Comparison of ENCODE assay signal across 22 cellular contexts in the genomic region with DNA sequence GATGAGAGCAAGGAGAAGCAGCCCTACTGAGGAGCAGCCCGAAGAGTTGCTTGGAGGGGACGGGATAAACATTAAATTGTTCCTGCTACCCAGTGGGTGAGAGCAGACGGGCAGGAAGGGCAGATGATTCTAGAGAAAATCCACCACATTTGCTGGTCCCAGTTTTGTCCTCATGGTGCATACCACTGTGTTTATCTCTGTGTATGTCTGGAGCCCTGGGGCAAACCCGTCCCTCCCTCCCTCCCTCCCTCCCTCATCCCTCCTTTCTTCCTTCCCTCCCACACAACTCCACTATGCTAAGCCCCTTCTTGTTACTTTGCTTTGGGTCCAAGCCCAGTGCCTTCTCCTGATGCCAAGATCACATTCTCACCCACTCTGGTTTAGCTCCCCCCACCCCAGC.
"Had no signal": no experiment of that assay in that cellular context is flagged by ENCODE, and none has a peak within 500 bp of the region (broad histone marks: within the 10 kb centered on the region; RNA-seq: fewer than 3 reads in every experiment).

No MANE protein-coding gene starts in this region.

- H3K4me3 Mint-ChIP-seq: activated CD8-positive, alpha-beta T cell treated with anti-CD3 and anti-CD28 coated beads for 36 hours; activated naive CD4-positive, alpha-beta T cell treated with anti-CD3 and anti-CD28 coated beads, Interleukin-2, amount 50 U/mL, for 24 hours; activated T-cell treated with anti-CD3 and anti-CD28 coated beads, Interleukin-2, amount 50 U/mL, for 72 hours; T-helper 2 cell treated with Interferon-gamma antibody and Interleukin-4, amounts not matched to agents 5 μg/mL and 100 μg/mL, for 36 hours had no signal

- H3K36me3 ChIP-seq: brain microvascular endothelial cell, Peyer's patch, SJCRH30 had no signal

- H3K4me3 ChIP-seq: Peyer's patch, SJCRH30 had no signal

- H3K27me3 ChIP-seq: brain microvascular endothelial cell, Peyer's patch, SJCRH30 had no signal

- H3K4me2 ChIP-seq: SK-N-SH had no signal

- H3K9ac ChIP-seq: SK-N-SH had no signal

- ATAC-seq: activated CD4-positive, CD25-positive, alpha-beta regulatory T cell treated with anti-CD3 and anti-CD28 coated beads, Interleukin-2, amount 50 U/mL, for 24 hours; activated CD8-positive, alpha-beta T cell treated with anti-CD3 and anti-CD28 coated beads for 36 hours; activated T-cell treated with anti-CD3 and anti-CD28 coated beads, Interleukin-2, amount 50 U/mL, for 72 hours had no signal

- H3K27ac ChIP-seq: brain microvascular endothelial cell, Peyer's patch, RWPE1, SJCRH30 had no signal

- H3K9me3 ChIP-seq: SJCRH30, SK-N-SH had no signal

- H3K9me3 Mint-ChIP-seq: activated naive CD4-positive, alpha-beta T cell treated with anti-CD3 and anti-CD28 coated beads, Interleukin-2, amount 50 U/mL, for 24 hours; T-helper 2 cell treated with Interferon-gamma antibody and Interleukin-4, amounts not matched to agents 5 μg/mL and 100 μg/mL, for 36 hours had no signal

- DNase-seq: activated CD4-positive, alpha-beta T cell treated with anti-CD3 and anti-CD28 coated beads for 4 hours; activated CD8-positive, alpha-beta memory T cell treated with anti-CD3 and anti-CD28 coated beads, Interleukin-2, amount 50 U/mL, for 4 hours; activated CD8-positive, alpha-beta T cell treated with anti-CD3 and anti-CD28 coated beads for 36 hours; activated naive CD4-positive, alpha-beta T cell; activated T-cell treated with anti-CD3 and anti-CD28 coated beads, Interleukin-2, amount 50 U/mL, for 72 hours; brain microvascular endothelial cell; IMR-90; Kasumi-1; KBM-7; NCI-H1092; NCI-H1417; NCI-H1930; NCI-H510A treated with DMSO at 0.1 percent for 48 hours; NCI-H69; Peyer's patch; Right ventricle myocardium superior; SJCRH30; SK-N-SH had no signal

- H3K27ac Mint-ChIP-seq: activated CD8-positive, alpha-beta T cell treated with anti-CD3 and anti-CD28 coated beads for 36 hours; activated naive CD4-positive, alpha-beta T cell treated with anti-CD3 and anti-CD28 coated beads, Interleukin-2, amount 50 U/mL, for 24 hours; activated T-cell treated with anti-CD3 and anti-CD28 coated beads, Interleukin-2, amount 50 U/mL, for 72 hours; T-helper 2 cell treated with Interferon-gamma antibody and Interleukin-4, amounts not matched to agents 5 μg/mL and 100 μg/mL, for 36 hours had no signal
